In genomic region chr12:57215668-57216013, GRCh38 we compare ENCODE assay signal across 2 cellular contexts.
TF ChIP-seq lines count a peak whose summit lies in the region.

No MANE protein-coding gene starts in this region.

TF ChIP-seq in IMR-90, 13 proteins besides CTCF, POLR2A, EP300 and RAD21:
- TF ChIP-seq RFX5 (IDR thresholded peaks at IDR 0.05; ENCODE audit: low read depth, low read length) (peak; percentile 97), RCOR1 (IDR thresholded peaks at IDR 0.05; ENCODE audit: insufficient replicate concordance, low read length) (no peak), MXI1 (IDR thresholded peaks at IDR 0.05; ENCODE audit: borderline replicate concordance, low read depth, low read length) (no peak)

TF ChIP-seq in GM12878, 131 proteins besides CTCF, POLR2A, EP300 and RAD21:
- TF ChIP-seq YBX1 (IDR thresholded peaks at IDR 0.05) (no peak), CREM (IDR thresholded peaks at IDR 0.05; ENCODE audit: low read depth) (peak; percentile 94), RFX5 (IDR thresholded peaks at IDR 0.05; ENCODE audit: low read depth, low read length) (peak; percentile 98), ZNF217 (IDR thresholded peaks at IDR 0.05) (no peak), FOXM1 (IDR thresholded peaks at IDR 0.05; ENCODE audit: low read depth, low read length) (no peak), NR2C2 (IDR thresholded peaks at IDR 0.05; ENCODE audit: borderline replicate concordance, control insufficient read depth, insufficient read length, low read depth) (no peak), MTA3 (IDR thresholded peaks at IDR 0.05; ENCODE audit: borderline replicate concordance, low read length) (no peak), NBN (IDR thresholded peaks at IDR 0.05) (peak; percentile 83), ZBTB33 (IDR thresholded peaks at IDR 0.05) (no peak), RUNX3 (IDR thresholded peaks at IDR 0.05; ENCODE audit: low read length) (peak; percentile 63), MYC (IDR thresholded peaks at IDR 0.05; ENCODE audit: insufficient read depth, insufficient read length, insufficient replicate concordance, low read length, severe bottlenecking) (no peak), MLLT1 (IDR thresholded peaks at IDR 0.05) (0 out of 2 replicates have a peak, but pooled peaks have one; percentile 31), CEBPB (IDR thresholded peaks at IDR 0.05; ENCODE audit: borderline replicate concordance in 1 of 2, low read depth in 2 of 2, low read length in 2 of 2) (peak in 1 of 2 experiments; percentile 53; a peak in 1 of 4 replicates), ATF7 (IDR thresholded peaks at IDR 0.05; ENCODE audit: low read depth) (0 out of 2 replicates have a peak, but pooled peaks have one; percentile 22), CREB1 (IDR thresholded peaks at IDR 0.05; ENCODE audit: low read depth) (peak; percentile 92), EGR1 (IDR thresholded peaks at IDR 0.05; ENCODE audit: borderline replicate concordance in 1 of 2, low read depth in 2 of 2, low read length in 2 of 2) (no peak), ESRRA (IDR thresholded peaks at IDR 0.05; ENCODE audit: low read length) (no peak)
